ENCODE assay signal across 18 cellular contexts in the genomic region with DNA sequence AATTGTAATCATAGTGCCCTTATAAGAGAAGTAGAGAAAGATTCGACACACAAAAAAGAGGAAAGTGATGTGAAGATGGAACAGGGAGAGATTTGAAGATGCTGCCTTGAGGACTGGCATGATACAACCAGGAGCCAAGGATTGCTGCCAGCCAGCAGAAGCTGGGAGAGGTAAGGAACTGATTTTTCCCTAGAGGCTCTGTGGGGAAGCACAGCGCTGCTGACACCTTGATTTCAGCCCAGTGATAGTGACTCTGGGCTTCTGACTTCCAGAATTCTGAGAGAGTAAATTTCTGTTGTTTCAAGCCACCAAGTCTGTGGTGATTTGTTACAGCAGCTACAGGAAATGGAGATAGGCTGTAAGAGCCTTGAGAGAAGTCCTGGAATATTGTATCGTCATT.
DNase-seq lines count a peak whose midpoint lies in the region; TF ChIP-seq lines count a peak whose summit lies in the region.
"Had no signal": no experiment of that assay in that cellular context is flagged by ENCODE, and none has a peak within 500 bp of the region (broad histone marks: within the 10 kb centered on the region; RNA-seq: fewer than 3 reads in every experiment).

No MANE protein-coding gene starts in this region.

- DNase-seq in GM12864 (ENCODE audit: low read depth), result no peak
- DNase-seq in H9, result no peak
- peak; percentile 62 for DNase-seq in endodermal cell
- no peak for DNase-seq in progenitor cell of endocrine pancreas (ENCODE audit: low spot score, unreplicated experiment)
- DNase-seq in CD8-positive, alpha-beta memory T cell, result no peak
- no peak for DNase-seq in KG1 (lab: John Stamatoyannopoulos, UW)
- DNase-seq in head of caudate nucleus, result no peak
- DNase-seq: ACHN; Kasumi-1; NCI-H1694; NCI-H2081 treated with DMSO at 0.1 percent for 48 hours; NCI-H446; NCI-H526 treated with DMSO at 0.1 percent for 48 hours; NK-92 treated with Interleukin-12 subunit alpha and Interleukin-12 subunit beta, amount 100 ng/mL, for 24 hours; SIG-M5; SK-N-SH had no signal

- no peak overlapping the region for H3K23ac ChIP-seq in H9 (ENCODE audit: insufficient read length, low read depth, low read length)

- H3K27me3 ChIP-seq in H9 (ENCODE audit: insufficient read depth, low read length) (no peaks in the 10 kb centered on the region), endodermal cell (ENCODE audit: control insufficient read depth, insufficient read depth, low read length, poor library complexity, severe bottlenecking) (no peaks in the 10 kb centered on the region)
- no peaks in the 10 kb centered on the region for H3K27me3 ChIP-seq in CD8-positive, alpha-beta memory T cell (ENCODE audit: insufficient read depth, low read length, poor library complexity, severe bottlenecking)

- no peak overlapping the region for H3K4ac ChIP-seq in H9 (ENCODE audit: low read depth, low read length)

- no peaks in the 10 kb centered on the region for H3K4me1 ChIP-seq in H9 (ENCODE audit: insufficient read depth, low read length)
- no peaks in the 10 kb centered on the region for H3K4me1 ChIP-seq in endodermal cell (ENCODE audit: control insufficient read depth, insufficient read depth, low read length)
- H3K4me1 ChIP-seq in CD8-positive, alpha-beta memory T cell (ENCODE audit: insufficient read depth, low read length), result no peaks in the 10 kb centered on the region
- H3K4me1 ChIP-seq: HAP-1 had no signal

- no peak overlapping the region for H2AK5ac ChIP-seq in H9 (ENCODE audit: insufficient read length, low read length)

- H4K91ac ChIP-seq in H9 (ENCODE audit: insufficient read length, low read depth, low read length), result no peak overlapping the region

- H3K36me3 Mint-ChIP-seq in H9 (ENCODE audit: insufficient read depth in 1 of 3, low read depth in 3 of 3), result no peaks in the 10 kb centered on the region; a peak in 1 of 7 replicates
- H3K36me3 Mint-ChIP-seq in endodermal cell (ENCODE audit: low read depth), result no peaks in the 10 kb centered on the region
- H3K36me3 Mint-ChIP-seq in progenitor cell of endocrine pancreas (ENCODE audit: insufficient read depth), result no peaks in the 10 kb centered on the region
- H3K36me3 Mint-ChIP-seq in CD8-positive, alpha-beta memory T cell, result no peaks in the 10 kb centered on the region

- no peak overlapping the region for H2BK15ac ChIP-seq in H9 (ENCODE audit: low read depth, low read length)

- no peaks in the 10 kb centered on the region for H3K79me2 ChIP-seq in H9 (ENCODE audit: insufficient read depth, low read length)

- H3K79me1 ChIP-seq in H9 (ENCODE audit: insufficient read depth, low read depth, low read length, poor library complexity, severe bottlenecking), result no peaks in the 10 kb centered on the region

- H2BK120ac ChIP-seq in H9 (ENCODE audit: low read depth, low read length, poor library complexity, severe bottlenecking), result no peak overlapping the region

- H3K27me3 Mint-ChIP-seq in H9 (ENCODE audit: low read depth) (peaks cover 5% of the 10 kb centered on the region), endodermal cell (ENCODE audit: insufficient read depth) (peaks cover 19% of the 10 kb centered on the region), progenitor cell of endocrine pancreas (peaks cover 9% of the 10 kb centered on the region)
- H3K27me3 Mint-ChIP-seq in CD8-positive, alpha-beta memory T cell, result peaks cover 4 to 5% of the 10 kb centered on the region in 2 donors

- no peak overlapping the region for H3K56ac ChIP-seq in H9 (ENCODE audit: insufficient read length, low read depth, low read length)

- H4K5ac ChIP-seq in H9 (ENCODE audit: insufficient read length, low read depth, low read length), result no peak overlapping the region

- no peak overlapping the region for H3K4me2 ChIP-seq in H9 (ENCODE audit: insufficient read depth, insufficient read length, low read length)
- H3K4me2 ChIP-seq: SK-N-SH had no signal

- H2BK20ac ChIP-seq in H9 (ENCODE audit: low read depth, low read length, poor library complexity, severe bottlenecking), result no peak overlapping the region

- no peaks in the 10 kb centered on the region for H4K20me1 ChIP-seq in H9 (ENCODE audit: control insufficient read depth, insufficient read depth, insufficient read length)
- H4K20me1 ChIP-seq: BLaER1 treated with 17β-estradiol and CSF1 and Interleukin-3, amounts not matched to agents 10 nM and 100 nM had no signal

- no CpG with 5 or more reads among the region's 3 CpGs for WGBS in H9 (ENCODE audit: extremely low coverage, insufficient read length, low lambda C conversion rate)
- WGBS in endodermal cell (ENCODE audit: insufficient coverage in 1 of 2, insufficient read length in 1 of 2), 2 experiments, result 82 to 88% methylated on average over 1 to 3 of the region's 3 CpGs

- no peak overlapping the region for H4K8ac ChIP-seq in H9 (replicated peaks; ENCODE audit: insufficient read length, low read depth, low read length)

- H3K27ac Mint-ChIP-seq in H9, result no peak overlapping the region
- H3K27ac Mint-ChIP-seq in endodermal cell, result no peak overlapping the region
- no peak overlapping the region for H3K27ac Mint-ChIP-seq in progenitor cell of endocrine pancreas
- no peak overlapping the region for H3K27ac Mint-ChIP-seq in CD8-positive, alpha-beta memory T cell

- H3T11ph ChIP-seq in H9 (ENCODE audit: low read length), result no peak overlapping the region

- TF ChIP-seq CTCF in GM12864 (IDR thresholded peaks at IDR 0.05; ENCODE audit: low read depth, low read length, missing control alignments), result peak; percentile 14
- peak; percentile 49 for TF ChIP-seq CTCF in H9 (conservative IDR thresholded peaks at IDR 0.05)
- TF ChIP-seq CTCF in endodermal cell (conservative IDR thresholded peaks at IDR 0.05), result peak; percentile 67
- TF ChIP-seq CTCF in progenitor cell of endocrine pancreas (IDR thresholded peaks at IDR 0.05; ENCODE audit: unreplicated experiment), result peak; percentile 21

- no peak overlapping the region for H3K4me3 Mint-ChIP-seq in H9
- H3K4me3 Mint-ChIP-seq in endodermal cell, result no peak overlapping the region
- no peak overlapping the region for H3K4me3 Mint-ChIP-seq in progenitor cell of endocrine pancreas (ENCODE audit: low read depth)
- no peak overlapping the region for H3K4me3 Mint-ChIP-seq in CD8-positive, alpha-beta memory T cell

- H3K9me3 ChIP-seq in H9 (ENCODE audit: control insufficient read depth, low read depth, low read length), result no peaks in the 10 kb centered on the region
- no peaks in the 10 kb centered on the region for H3K9me3 ChIP-seq in endodermal cell (ENCODE audit: control insufficient read depth, low read length)
- H3K9me3 ChIP-seq in CD8-positive, alpha-beta memory T cell (ENCODE audit: low read length), result no peaks in the 10 kb centered on the region
- H3K9me3 ChIP-seq: BLaER1 treated with 17β-estradiol and CSF1 and Interleukin-3, amounts not matched to agents 10 nM and 100 nM; SK-N-SH had no signal

- H3K27ac ChIP-seq in H9 (ENCODE audit: insufficient read length, low read depth, low read length), result no peak overlapping the region
- H3K27ac ChIP-seq in endodermal cell (ENCODE audit: low read depth, low read length), result no peak overlapping the region
- H3K27ac ChIP-seq in CD8-positive, alpha-beta memory T cell (ENCODE audit: low read depth, low read length), result no peak overlapping the region
- H3K27ac ChIP-seq: BLaER1 treated with 17β-estradiol and CSF1 and Interleukin-3, amounts not matched to agents 10 nM and 100 nM had no signal

- no peaks in the 10 kb centered on the region for H3K36me3 ChIP-seq in endodermal cell (ENCODE audit: control insufficient read depth, insufficient read depth, low read length)
- H3K36me3 ChIP-seq in CD8-positive, alpha-beta memory T cell (ENCODE audit: insufficient read depth, low read length), result no peaks in the 10 kb centered on the region
- H3K36me3 ChIP-seq: BLaER1 treated with 17β-estradiol and CSF1 and Interleukin-3, amounts not matched to agents 10 nM and 100 nM; HAP-1 had no signal

- no peak overlapping the region for H3K14ac ChIP-seq in H9 (ENCODE audit: insufficient read depth, low read length)

- H3K23me2 ChIP-seq in H9 (ENCODE audit: insufficient read length, low read depth, low read length, poor library complexity, severe bottlenecking), result no peaks in the 10 kb centered on the region

- no peak overlapping the region for H2BK12ac ChIP-seq in H9 (ENCODE audit: insufficient read length, low read depth, low read length)

- no peak overlapping the region for H3K18ac ChIP-seq in H9 (ENCODE audit: insufficient read length, low read depth, low read length)

- no peaks in the 10 kb centered on the region for H3K9me3 Mint-ChIP-seq in H9
- peaks cover 3% of the 10 kb centered on the region for H3K9me3 Mint-ChIP-seq in endodermal cell
- no peaks in the 10 kb centered on the region for H3K9me3 Mint-ChIP-seq in progenitor cell of endocrine pancreas (ENCODE audit: low read depth)
- H3K9me3 Mint-ChIP-seq in CD8-positive, alpha-beta memory T cell, result peaks cover 0 to 2% (median 0%) of the 10 kb centered on the region in 5 donors

- H3K4me1 Mint-ChIP-seq in H9, result no peaks in the 10 kb centered on the region
- H3K4me1 Mint-ChIP-seq in endodermal cell, result no peaks in the 10 kb centered on the region
- no peaks in the 10 kb centered on the region for H3K4me1 Mint-ChIP-seq in progenitor cell of endocrine pancreas (ENCODE audit: low read depth)
- H3K4me1 Mint-ChIP-seq in CD8-positive, alpha-beta memory T cell, result no peaks in the 10 kb centered on the region

- H2BK5ac ChIP-seq in H9 (ENCODE audit: insufficient read length, low read length), result no peak overlapping the region

- no peak overlapping the region for H3K4me3 ChIP-seq in GM12864 (ENCODE audit: low read depth, low read length)
- no peak overlapping the region for H3K4me3 ChIP-seq in endodermal cell (ENCODE audit: low read length)
- H3K4me3 ChIP-seq in CD8-positive, alpha-beta memory T cell (ENCODE audit: low read length), result no peak overlapping the region
- H3K4me3 ChIP-seq: BLaER1 treated with 17β-estradiol and CSF1 and Interleukin-3, amounts not matched to agents 10 nM and 100 nM; HAP-1 had no signal

- H3K9ac ChIP-seq in H9 (ENCODE audit: extremely low read depth, insufficient read length, low read length) (no peak overlapping the region), endodermal cell (ENCODE audit: extremely low read depth, low read length, poor library complexity, severe bottlenecking) (no peak overlapping the region)
- H3K9ac ChIP-seq: BLaER1 treated with 17β-estradiol and CSF1 and Interleukin-3, amounts not matched to agents 10 nM and 100 nM; SK-N-SH had no signal

- CTCF ChIA-PET in CD8-positive, alpha-beta memory T cell (lab: Charles Lee), result no interaction called here

- intact Hi-C loops in head of caudate nucleus (cut with DNase I), result no loop called here

- POLR2A ChIA-PET in CD8-positive, alpha-beta memory T cell (lab: Charles Lee), result no interaction called here

- no peak overlapping the region for H2AFZ ChIP-seq in H9 (ENCODE audit: low read length)

Comparison
In these comparisons a context has a peak if more than half of its experiments do, and no peak if none do; other contexts are left out.
1. CTCF ChIP-seq: peak in every context shown above with its lines; median percentile 67 in endodermal cell; 49 in H9; 21 in progenitor cell of endocrine pancreas; 14 in GM12864.